Comparison of ENCODE assay signal across 8 cellular contexts in genomic region chr1:68470388-68470970, GRCh38. TPM values are rescaled to one million over a fixed set of nuclear protein-coding genes. Genes with fewer than 3 reads are reported as not detected.
DNase-seq lines count a peak whose midpoint lies in the region; ATAC-seq and TF ChIP-seq lines count a peak whose summit lies in the region.

No MANE protein-coding gene starts in this region.

- no peaks in the 10 kb centered on the region for H3K36me3 ChIP-seq in body of pancreas (replicated peaks in 1 of 2; ENCODE audit: insufficient read depth in 1 of 2, low read depth in 2 of 2)

- no peak overlapping the region for H3K4me3 ChIP-seq in body of pancreas

- ATAC-seq in body of pancreas (no peak), GM18867 (IDR thresholded peaks at IDR 0.05; ENCODE audit: unreplicated experiment) (no peak)

- TF ChIP-seq POLR2A in body of pancreas (IDR thresholded peaks at IDR 0.05) = no peak

- H3K27me3 ChIP-seq in body of pancreas = no peaks in the 10 kb centered on the region

- no peak overlapping the region for H3K27ac ChIP-seq in body of pancreas

- intact Hi-C loops in body of pancreas (cut with DNase I) = no loop called here

- WGBS in body of pancreas, 2 donors = 59 to 70% methylated on average over 2 of the region's 2 CpGs

- DNase-seq in COR-L47 (lab: John Stamatoyannopoulos, UW) (peak; percentile 1), Kasumi-1 (lab: John Stamatoyannopoulos, UW) (peak; percentile 31 to 57), body of pancreas (no peak), lung microvascular endothelial cell (ENCODE audit: low read depth in 2 of 2) (peak; percentile 48 to 56), T-helper 1 cell (no peak), GM19238 (ENCODE audit: insufficient read length, low spot score) (no peak)
- DNase-seq in activated CD4-positive, CD25-positive, alpha-beta regulatory T cell treated with anti-CD3 and anti-CD28 coated beads, Interleukin-2, amount 50 U/mL, for 72 hours = no peak

- peak in 6 of 7 experiments; percentile 26 to 46 (median 38) for TF ChIP-seq CTCF in body of pancreas (IDR thresholded peaks at IDR 0.05)

- H3K9me3 ChIP-seq in body of pancreas = no peaks in the 10 kb centered on the region

- H3K4me1 ChIP-seq in body of pancreas = no peaks in the 10 kb centered on the region

RNA-seq across cellular contexts. Expression of gene RPE65, which starts 20.7 kb away (rescaled TPM):
- total RNA-seq in body of pancreas (not detected), lung microvascular endothelial cell (not detected in 2 replicates)

RNA-seq across cellular contexts. Expression of gene DEPDC1, which starts 26.4 kb away (rescaled TPM):
- total RNA-seq in body of pancreas (not detected), lung microvascular endothelial cell (1.8 and 7.6 TPM in 2 replicates)

Comparison
In these comparisons a context has a peak if more than half of its experiments do, and no peak if none do; other contexts are left out.
1. DNase-seq: peak in COR-L47 (single experiment), Kasumi-1 (2 of 2) and lung microvascular endothelial cell (2 of 2); none in body of pancreas (0 of 4), activated CD4-positive, CD25-positive, alpha-beta regulatory T cell treated with anti-CD3 and anti-CD28 coated beads, Interleukin-2, amount 50 U/mL, for 72 hours (single experiment), T-helper 1 cell (0 of 5) and GM19238 (single experiment).